In genomic region chr10:131859341-131860020, GRCh38 we compare ENCODE assay signal across 15 cellular contexts.
"Had no signal": no experiment of that assay in that cellular context is flagged by ENCODE, and none has a peak within 500 bp of the region (broad histone marks: within the 10 kb centered on the region; RNA-seq: fewer than 3 reads in every experiment).

No MANE protein-coding gene starts in this region.

- H3K27ac ChIP-seq: gastroesophageal sphincter, left lung, right lobe of liver, thoracic aorta had no signal

- H3K9me3 Mint-ChIP-seq: activated T-cell treated with anti-CD3 and anti-CD28 coated beads, Interleukin-2, amount 50 U/mL, for 72 hours; nephron; stimulated activated effector memory CD8-positive, alpha-beta T cell treated with anti-CD3 and anti-CD28 coated beads, Interleukin-12 subunit alpha, Interleukin-12 subunit beta, amount 100 ng/mL, for 72 hours had no signal

- H3K4me1 ChIP-seq: gastroesophageal sphincter, left lung, right lobe of liver had no signal

- H3K4me3 Mint-ChIP-seq: activated T-cell treated with anti-CD3 and anti-CD28 coated beads, Interleukin-2, amount 50 U/mL, for 72 hours; nephron; stimulated activated effector memory CD8-positive, alpha-beta T cell treated with anti-CD3 and anti-CD28 coated beads, Interleukin-12 subunit alpha, Interleukin-12 subunit beta, amount 100 ng/mL, for 72 hours had no signal

- H3K4me1 Mint-ChIP-seq: nephron; stimulated activated effector memory CD8-positive, alpha-beta T cell treated with anti-CD3 and anti-CD28 coated beads, Interleukin-12 subunit alpha, Interleukin-12 subunit beta, amount 100 ng/mL, for 72 hours had no signal

- H3K4me3 ChIP-seq: gastroesophageal sphincter, left lung, right lobe of liver, thoracic aorta had no signal

- H3K36me3 ChIP-seq: gastroesophageal sphincter, left lung, right lobe of liver, thoracic aorta had no signal

- ATAC-seq: activated T-cell treated with anti-CD3 and anti-CD28 coated beads, Interleukin-2, amount 50 U/mL, for 72 hours; gastroesophageal sphincter; left lung; right lobe of liver; SK-N-SH treated with all-trans-retinoic acid at 6 μM for 48 hours; stimulated activated effector memory CD8-positive, alpha-beta T cell treated with anti-CD3 and anti-CD28 coated beads, Interleukin-12 subunit alpha, Interleukin-12 subunit beta, amount 100 ng/mL, for 72 hours had no signal

- H3K27ac Mint-ChIP-seq: activated T-cell treated with anti-CD3 and anti-CD28 coated beads, Interleukin-2, amount 50 U/mL, for 72 hours; nephron; stimulated activated effector memory CD8-positive, alpha-beta T cell treated with anti-CD3 and anti-CD28 coated beads, Interleukin-12 subunit alpha, Interleukin-12 subunit beta, amount 100 ng/mL, for 72 hours had no signal

- H3K27me3 ChIP-seq: right lobe of liver had no signal

- H3K36me3 Mint-ChIP-seq: stimulated activated effector memory CD8-positive, alpha-beta T cell treated with anti-CD3 and anti-CD28 coated beads, Interleukin-12 subunit alpha, Interleukin-12 subunit beta, amount 100 ng/mL, for 72 hours had no signal

- DNase-seq: activated CD4-positive, alpha-beta T cell treated with anti-CD3 and anti-CD28 coated beads for 1 hour; activated CD4-positive, alpha-beta T cell treated with anti-CD3 and anti-CD28 coated beads, Interleukin-2, amount 50 U/mL, for 4 hours; activated T-cell treated with anti-CD3 and anti-CD28 coated beads, Interleukin-2, amount 50 U/mL, for 72 hours; left lung; mesendoderm; occipital lobe; stimulated activated CD4-positive, alpha-beta T cell treated with anti-CD3 and anti-CD28 coated beads, Interleukin-1b, Interleukin-23, amount 100 ng/mL, for 48 hours; T-helper 1 cell; T1000 had no signal

- H3K9me3 ChIP-seq: gastroesophageal sphincter, left lung, right lobe of liver, thoracic aorta had no signal
